Comparison of ENCODE assay signal across 12 cellular contexts in the genomic region with DNA sequence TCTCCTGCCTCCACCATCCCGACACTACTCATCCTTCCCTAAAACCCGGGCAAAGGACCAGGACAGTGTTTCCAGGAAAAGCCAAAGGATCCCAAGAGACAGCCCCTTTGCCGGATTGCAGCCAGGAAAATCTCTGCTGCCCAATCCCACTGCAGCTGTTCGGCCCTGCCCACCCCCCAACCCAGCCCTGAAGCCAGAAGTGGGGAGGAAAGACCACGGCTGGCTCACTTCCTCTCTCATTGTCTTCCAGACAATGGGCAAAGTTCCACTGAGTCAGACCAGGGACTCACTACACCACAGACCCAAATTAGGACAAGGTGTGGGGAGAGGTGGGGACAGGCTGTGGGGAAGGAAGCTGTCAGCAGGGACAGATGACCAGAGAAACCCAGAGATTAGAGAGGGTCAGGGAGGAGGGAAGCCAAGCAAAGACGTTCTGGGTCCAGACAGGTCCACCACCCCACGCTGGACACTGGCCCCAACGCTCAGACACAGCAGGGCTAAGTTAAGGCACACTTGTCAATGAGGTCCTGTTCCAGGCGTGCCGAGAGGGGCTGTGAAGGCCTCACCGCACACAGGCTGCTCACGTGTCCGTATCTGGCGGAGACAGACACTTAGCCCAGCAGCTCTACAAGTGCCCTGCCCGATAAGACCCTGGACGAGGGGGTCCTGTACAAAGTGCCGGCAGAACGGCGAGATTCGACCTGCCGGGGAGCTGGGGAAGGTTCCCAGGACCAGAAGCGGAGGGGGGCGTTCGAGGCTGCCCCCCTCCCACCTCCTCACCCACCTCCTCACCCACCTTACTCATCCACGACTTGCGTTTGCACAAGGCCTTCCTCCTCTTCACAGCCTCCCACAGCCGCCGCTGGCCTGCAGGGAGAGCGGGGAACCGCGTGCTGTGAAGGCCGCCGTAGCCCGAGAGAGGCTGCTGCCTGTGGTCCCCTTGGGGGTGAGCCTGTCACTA. TPM values are rescaled to one million over a fixed set of nuclear protein-coding genes. Genes with fewer than 3 reads are reported as not detected.
DNase-seq lines count a peak whose midpoint lies in the region; ATAC-seq and TF ChIP-seq lines count a peak whose summit lies in the region.
"Had no signal": no experiment of that assay in that cellular context is flagged by ENCODE, and none has a peak within 500 bp of the region (broad histone marks: within the 10 kb centered on the region; RNA-seq: fewer than 3 reads in every experiment).

No MANE protein-coding gene starts in this region.

- no peak for TF ChIP-seq CTCF in body of pancreas (IDR thresholded peaks at IDR 0.05)
- no peak for TF ChIP-seq CTCF in right atrium auricular region (IDR thresholded peaks at IDR 0.05)

- peak overlapping the region; percentile 58 for H3K9ac ChIP-seq in HUES6 (ENCODE audit: low read length)
- H3K9ac ChIP-seq: KMS-11 had no signal

- H3K9me3 ChIP-seq in HUES6 (ENCODE audit: control insufficient read depth, insufficient read depth, low read depth, low read length) (no peaks in the 10 kb centered on the region), body of pancreas (no peaks in the 10 kb centered on the region), right atrium auricular region (no peaks in the 10 kb centered on the region)

- no peak for DNase-seq in body of pancreas
- no peak for DNase-seq in right atrium auricular region (ENCODE audit: low spot score)
- DNase-seq in skeletal muscle cell (ENCODE audit: low read depth), result peak; percentile 43
- DNase-seq in OCI-M2 (lab: John Stamatoyannopoulos, UW; ENCODE audit: unreplicated experiment), result no peak
- DNase-seq in DMS53 (lab: John Stamatoyannopoulos, UW), result no peak
- DNase-seq: activated CD4-positive, alpha-beta T cell treated with anti-CD3 and anti-CD28 coated beads, Interleukin-2, amount 50 U/mL, for 4 hours; retina had no signal

- H3K27me3 ChIP-seq in HUES6 (ENCODE audit: control insufficient read depth, insufficient read depth, low read length) (no peaks in the 10 kb centered on the region), body of pancreas (no peaks in the 10 kb centered on the region), right atrium auricular region (no peaks in the 10 kb centered on the region)

- H3K27ac ChIP-seq in HUES6 (ENCODE audit: low read depth, low read length), result peak overlapping the region; percentile 54; the same call in 1 of the 2 replicates
- H3K27ac ChIP-seq in body of pancreas, result peak overlapping the region in 2 of 4 donors; percentile 6 to 49
- H3K27ac ChIP-seq in right atrium auricular region, result peak overlapping the region; percentile 86 to 97
- H3K27ac ChIP-seq: KMS-11 had no signal

- intact Hi-C loops in body of pancreas (cut with DNase I), result no loop called here

- H3K36me3 ChIP-seq in HUES6 (ENCODE audit: control insufficient read depth, insufficient read depth, low read length), result peaks cover 28% of the 10 kb centered on the region
- no peaks in the 10 kb centered on the region for H3K36me3 ChIP-seq in body of pancreas (replicated peaks in 1 of 2; ENCODE audit: insufficient read depth in 1 of 2, low read depth in 2 of 2)
- H3K36me3 ChIP-seq in right atrium auricular region, result peaks cover 23% of the 10 kb centered on the region

- no peak overlapping the region for H3K4me3 ChIP-seq in HUES6 (ENCODE audit: low read depth, low read length)
- H3K4me3 ChIP-seq in body of pancreas, result no peak overlapping the region
- H3K4me3 ChIP-seq in right atrium auricular region, result no peak overlapping the region
- H3K4me3 ChIP-seq in skeletal muscle cell (ENCODE audit: low read depth, low read length), result no peak overlapping the region
- H3K4me3 ChIP-seq: SK-N-MC had no signal

- ATAC-seq in body of pancreas, result peak; percentile 46
- ATAC-seq in HG03280 (IDR thresholded peaks at IDR 0.05; ENCODE audit: unreplicated experiment), result no peak
- ATAC-seq in GM19351 (IDR thresholded peaks at IDR 0.05; ENCODE audit: unreplicated experiment), result no peak

- H3K4me1 ChIP-seq in HUES6 (ENCODE audit: control insufficient read depth, insufficient read depth, low read length) (peaks cover 45% of the 10 kb centered on the region), body of pancreas (no peaks in the 10 kb centered on the region), right atrium auricular region (peaks cover 0 to 70% of the 10 kb centered on the region in 2 donors)

- WGBS in body of pancreas, 2 donors, result 85 to 86% methylated on average over 18 to 34 of the region's 34 CpGs

- no peak for TF ChIP-seq POLR2A in body of pancreas (IDR thresholded peaks at IDR 0.05)

RNA-seq across cellular contexts. Expression of a gene that starts 21.9 kb away (rescaled TPM):
- total RNA-seq in body of pancreas (10 to 100 TPM; 25.9 to 49.1 TPM), right atrium auricular region (10 to 100 TPM; 26.5 to 38.6 TPM)
